In the genomic region with DNA sequence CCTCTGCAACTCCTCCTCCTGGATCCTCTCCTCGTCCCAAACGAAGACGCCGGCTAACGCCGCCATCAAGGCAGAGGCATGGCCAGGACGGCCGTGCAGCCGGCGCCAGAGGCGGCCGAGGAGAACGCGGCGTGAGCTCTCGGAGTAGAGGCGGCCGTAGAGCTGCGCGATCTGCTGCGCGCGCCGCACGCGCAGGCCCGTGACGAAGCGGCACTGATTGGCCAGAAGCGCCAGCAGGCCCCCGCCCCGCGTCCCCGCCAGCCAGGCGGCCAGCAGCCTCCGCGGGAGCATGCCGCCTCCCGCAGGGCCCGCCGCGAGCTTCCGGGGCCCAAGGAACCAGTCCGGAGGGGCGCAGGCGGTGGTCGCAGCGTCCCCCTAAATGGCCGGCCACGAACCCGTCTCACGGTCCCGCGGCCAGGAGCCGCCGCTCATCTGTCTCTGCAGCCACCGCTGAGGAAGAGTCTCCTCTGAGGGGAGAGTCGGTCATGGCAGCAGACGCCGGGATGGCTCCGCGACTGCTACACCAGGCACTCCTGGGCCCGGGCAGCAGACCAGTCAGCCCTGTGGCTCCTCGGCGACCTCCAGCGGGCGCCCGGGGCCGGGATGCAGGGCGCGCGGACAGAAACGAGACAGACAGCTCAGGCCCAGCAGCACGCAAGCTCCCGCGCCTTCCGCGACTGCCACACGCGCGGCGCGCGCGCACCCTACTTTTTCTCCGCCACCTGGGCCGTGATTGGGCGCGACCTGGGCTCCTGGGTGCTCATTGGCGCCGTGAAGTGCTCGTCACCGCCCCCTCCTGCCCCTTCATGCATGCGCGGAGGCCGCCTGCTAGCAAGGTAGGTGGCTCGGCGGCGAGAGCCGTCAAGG, we compare ENCODE assay signal across 1 cellular context.
A peak's percentile ranks its signal among the peaks of the same experiment; 100 is the strongest.
TF ChIP-seq lines count a peak whose summit lies in the region.

A gene with protein sequence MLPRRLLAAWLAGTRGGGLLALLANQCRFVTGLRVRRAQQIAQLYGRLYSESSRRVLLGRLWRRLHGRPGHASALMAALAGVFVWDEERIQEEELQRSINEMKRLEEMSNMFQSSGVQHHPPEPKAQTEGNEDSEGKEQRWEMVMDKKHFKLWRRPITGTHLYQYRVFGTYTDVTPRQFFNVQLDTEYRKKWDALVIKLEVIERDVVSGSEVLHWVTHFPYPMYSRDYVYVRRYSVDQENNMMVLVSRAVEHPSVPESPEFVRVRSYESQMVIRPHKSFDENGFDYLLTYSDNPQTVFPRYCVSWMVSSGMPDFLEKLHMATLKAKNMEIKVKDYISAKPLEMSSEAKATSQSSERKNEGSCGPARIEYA (minus strand): TSS at position 684 of the 867 bp plus-strand sequence. CDS start 393 bp downstream, at position 291.

TF ChIP-seq in HepG2, 621 proteins besides CTCF, POLR2A, EP300 and RAD21 (continued from another document and continues in another):
- TF ChIP-seq, protein P1, sequence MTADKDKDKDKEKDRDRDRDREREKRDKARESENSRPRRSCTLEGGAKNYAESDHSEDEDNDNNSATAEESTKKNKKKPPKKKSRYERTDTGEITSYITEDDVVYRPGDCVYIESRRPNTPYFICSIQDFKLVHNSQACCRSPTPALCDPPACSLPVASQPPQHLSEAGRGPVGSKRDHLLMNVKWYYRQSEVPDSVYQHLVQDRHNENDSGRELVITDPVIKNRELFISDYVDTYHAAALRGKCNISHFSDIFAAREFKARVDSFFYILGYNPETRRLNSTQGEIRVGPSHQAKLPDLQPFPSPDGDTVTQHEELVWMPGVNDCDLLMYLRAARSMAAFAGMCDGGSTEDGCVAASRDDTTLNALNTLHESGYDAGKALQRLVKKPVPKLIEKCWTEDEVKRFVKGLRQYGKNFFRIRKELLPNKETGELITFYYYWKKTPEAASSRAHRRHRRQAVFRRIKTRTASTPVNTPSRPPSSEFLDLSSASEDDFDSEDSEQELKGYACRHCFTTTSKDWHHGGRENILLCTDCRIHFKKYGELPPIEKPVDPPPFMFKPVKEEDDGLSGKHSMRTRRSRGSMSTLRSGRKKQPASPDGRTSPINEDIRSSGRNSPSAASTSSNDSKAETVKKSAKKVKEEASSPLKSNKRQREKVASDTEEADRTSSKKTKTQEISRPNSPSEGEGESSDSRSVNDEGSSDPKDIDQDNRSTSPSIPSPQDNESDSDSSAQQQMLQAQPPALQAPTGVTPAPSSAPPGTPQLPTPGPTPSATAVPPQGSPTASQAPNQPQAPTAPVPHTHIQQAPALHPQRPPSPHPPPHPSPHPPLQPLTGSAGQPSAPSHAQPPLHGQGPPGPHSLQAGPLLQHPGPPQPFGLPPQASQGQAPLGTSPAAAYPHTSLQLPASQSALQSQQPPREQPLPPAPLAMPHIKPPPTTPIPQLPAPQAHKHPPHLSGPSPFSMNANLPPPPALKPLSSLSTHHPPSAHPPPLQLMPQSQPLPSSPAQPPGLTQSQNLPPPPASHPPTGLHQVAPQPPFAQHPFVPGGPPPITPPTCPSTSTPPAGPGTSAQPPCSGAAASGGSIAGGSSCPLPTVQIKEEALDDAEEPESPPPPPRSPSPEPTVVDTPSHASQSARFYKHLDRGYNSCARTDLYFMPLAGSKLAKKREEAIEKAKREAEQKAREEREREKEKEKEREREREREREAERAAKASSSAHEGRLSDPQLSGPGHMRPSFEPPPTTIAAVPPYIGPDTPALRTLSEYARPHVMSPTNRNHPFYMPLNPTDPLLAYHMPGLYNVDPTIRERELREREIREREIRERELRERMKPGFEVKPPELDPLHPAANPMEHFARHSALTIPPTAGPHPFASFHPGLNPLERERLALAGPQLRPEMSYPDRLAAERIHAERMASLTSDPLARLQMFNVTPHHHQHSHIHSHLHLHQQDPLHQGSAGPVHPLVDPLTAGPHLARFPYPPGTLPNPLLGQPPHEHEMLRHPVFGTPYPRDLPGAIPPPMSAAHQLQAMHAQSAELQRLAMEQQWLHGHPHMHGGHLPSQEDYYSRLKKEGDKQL (CRISPR knock-in tag; IDR thresholded peaks at IDR 0.05; ENCODE audit: low read depth), result no peak
- TF ChIP-seq, protein P2, sequence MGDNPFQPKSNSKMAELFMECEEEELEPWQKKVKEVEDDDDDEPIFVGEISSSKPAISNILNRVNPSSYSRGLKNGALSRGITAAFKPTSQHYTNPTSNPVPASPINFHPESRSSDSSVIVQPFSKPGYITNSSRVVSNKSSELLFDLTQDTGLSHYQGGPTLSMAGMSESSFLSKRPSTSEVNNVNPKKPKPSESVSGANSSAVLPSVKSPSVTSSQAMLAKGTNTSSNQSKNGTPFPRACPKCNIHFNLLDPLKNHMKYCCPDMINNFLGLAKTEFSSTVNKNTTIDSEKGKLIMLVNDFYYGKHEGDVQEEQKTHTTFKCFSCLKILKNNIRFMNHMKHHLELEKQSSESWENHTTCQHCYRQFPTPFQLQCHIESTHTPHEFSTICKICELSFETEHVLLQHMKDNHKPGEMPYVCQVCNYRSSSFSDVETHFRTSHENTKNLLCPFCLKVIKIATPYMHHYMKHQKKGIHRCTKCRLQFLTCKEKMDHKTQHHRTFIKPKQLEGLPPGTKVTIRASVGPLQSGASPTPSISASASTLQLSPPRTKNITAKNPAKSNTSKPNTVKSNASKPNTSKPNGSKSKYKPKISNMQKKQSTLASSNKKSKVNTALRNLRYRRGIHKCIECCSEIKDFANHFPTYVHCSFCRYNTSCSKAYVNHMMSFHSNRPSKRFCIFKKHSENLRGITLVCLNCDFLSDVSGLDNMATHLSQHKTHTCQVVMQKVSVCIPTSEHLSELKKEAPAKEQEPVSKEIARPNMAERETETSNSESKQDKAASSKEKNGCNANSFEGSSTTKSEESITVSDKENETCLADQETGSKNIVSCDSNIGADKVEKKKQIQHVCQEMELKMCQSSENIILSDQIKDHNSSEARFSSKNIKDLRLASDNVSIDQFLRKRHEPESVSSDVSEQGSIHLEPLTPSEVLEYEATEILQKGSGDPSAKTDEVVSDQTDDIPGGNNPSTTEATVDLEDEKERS (CRISPR knock-in tag; IDR thresholded peaks at IDR 0.05), result peak; percentile 56; the same call in 1 of the 2 replicates
- TF ChIP-seq MIXL1 (CRISPR knock-in tag; IDR thresholded peaks at IDR 0.05) (peak; percentile 30; the same call in 1 of the 2 replicates), TBP (CRISPR knock-in tag; IDR thresholded peaks at IDR 0.05) (no peak), MIER2 (CRISPR knock-in tag; IDR thresholded peaks at IDR 0.05) (peak; percentile 34; the same call in 1 of the 2 replicates), ZNF251 (CRISPR knock-in tag; IDR thresholded peaks at IDR 0.05) (no peak), CHCHD3 (CRISPR knock-in tag; IDR thresholded peaks at IDR 0.05) (no peak; the same call in 1 of the 2 replicates), IRX3 (CRISPR knock-in tag; IDR thresholded peaks at IDR 0.05; ENCODE audit: borderline replicate concordance, low read depth) (peak; percentile 84; the same call in 1 of the 2 replicates), TCF7 (IDR thresholded peaks at IDR 0.05; ENCODE audit: low read depth) (no peak), NCOA5 (CRISPR knock-in tag; IDR thresholded peaks at IDR 0.05) (no peak), RFXAP (CRISPR knock-in tag; IDR thresholded peaks at IDR 0.05; ENCODE audit: borderline replicate concordance) (peak; percentile 30; the same call in 1 of the 2 replicates), GABPB1 (CRISPR knock-in tag; IDR thresholded peaks at IDR 0.05) (peak; percentile 89), NFKB2 (CRISPR knock-in tag; IDR thresholded peaks at IDR 0.05; ENCODE audit: borderline replicate concordance) (peak; percentile 70; the same call in 1 of the 2 replicates), ZNF547 (CRISPR knock-in tag; IDR thresholded peaks at IDR 0.05) (peak; percentile 98), ZNF816 (CRISPR knock-in tag; IDR thresholded peaks at IDR 0.05; ENCODE audit: borderline replicate concordance) (peak; percentile 86), LCORL (IDR thresholded peaks at IDR 0.05) (no peak), LCORL (CRISPR knock-in tag; IDR thresholded peaks at IDR 0.05) (peak; percentile 87), ZNF772 (CRISPR knock-in tag; IDR thresholded peaks at IDR 0.05) (peak; percentile 71), ZNF629 (CRISPR knock-in tag; conservative IDR thresholded peaks at IDR 0.05) (peak; percentile 21; the same call in 1 of the 2 replicates), TAF15 (IDR thresholded peaks at IDR 0.05; ENCODE audit: low read depth, low read length, poor library complexity, severe bottlenecking) (peak; percentile 91), TCF12 (IDR thresholded peaks at IDR 0.05) (no peak), TCF12 (CRISPR knock-in tag; IDR thresholded peaks at IDR 0.05) (peak; percentile 90)
- TF ChIP-seq, protein P3, sequence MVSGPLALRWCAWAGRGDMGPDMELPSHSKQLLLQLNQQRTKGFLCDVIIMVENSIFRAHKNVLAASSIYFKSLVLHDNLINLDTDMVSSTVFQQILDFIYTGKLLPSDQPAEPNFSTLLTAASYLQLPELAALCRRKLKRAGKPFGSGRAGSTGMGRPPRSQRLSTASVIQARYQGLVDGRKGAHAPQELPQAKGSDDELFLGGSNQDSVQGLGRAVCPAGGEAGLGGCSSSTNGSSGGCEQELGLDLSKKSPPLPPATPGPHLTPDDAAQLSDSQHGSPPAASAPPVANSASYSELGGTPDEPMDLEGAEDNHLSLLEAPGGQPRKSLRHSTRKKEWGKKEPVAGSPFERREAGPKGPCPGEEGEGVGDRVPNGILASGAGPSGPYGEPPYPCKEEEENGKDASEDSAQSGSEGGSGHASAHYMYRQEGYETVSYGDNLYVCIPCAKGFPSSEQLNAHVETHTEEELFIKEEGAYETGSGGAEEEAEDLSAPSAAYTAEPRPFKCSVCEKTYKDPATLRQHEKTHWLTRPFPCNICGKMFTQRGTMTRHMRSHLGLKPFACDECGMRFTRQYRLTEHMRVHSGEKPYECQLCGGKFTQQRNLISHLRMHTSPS (CRISPR knock-in tag; IDR thresholded peaks at IDR 0.05; ENCODE audit: low read depth), result no peak
- TF ChIP-seq, protein P4, sequence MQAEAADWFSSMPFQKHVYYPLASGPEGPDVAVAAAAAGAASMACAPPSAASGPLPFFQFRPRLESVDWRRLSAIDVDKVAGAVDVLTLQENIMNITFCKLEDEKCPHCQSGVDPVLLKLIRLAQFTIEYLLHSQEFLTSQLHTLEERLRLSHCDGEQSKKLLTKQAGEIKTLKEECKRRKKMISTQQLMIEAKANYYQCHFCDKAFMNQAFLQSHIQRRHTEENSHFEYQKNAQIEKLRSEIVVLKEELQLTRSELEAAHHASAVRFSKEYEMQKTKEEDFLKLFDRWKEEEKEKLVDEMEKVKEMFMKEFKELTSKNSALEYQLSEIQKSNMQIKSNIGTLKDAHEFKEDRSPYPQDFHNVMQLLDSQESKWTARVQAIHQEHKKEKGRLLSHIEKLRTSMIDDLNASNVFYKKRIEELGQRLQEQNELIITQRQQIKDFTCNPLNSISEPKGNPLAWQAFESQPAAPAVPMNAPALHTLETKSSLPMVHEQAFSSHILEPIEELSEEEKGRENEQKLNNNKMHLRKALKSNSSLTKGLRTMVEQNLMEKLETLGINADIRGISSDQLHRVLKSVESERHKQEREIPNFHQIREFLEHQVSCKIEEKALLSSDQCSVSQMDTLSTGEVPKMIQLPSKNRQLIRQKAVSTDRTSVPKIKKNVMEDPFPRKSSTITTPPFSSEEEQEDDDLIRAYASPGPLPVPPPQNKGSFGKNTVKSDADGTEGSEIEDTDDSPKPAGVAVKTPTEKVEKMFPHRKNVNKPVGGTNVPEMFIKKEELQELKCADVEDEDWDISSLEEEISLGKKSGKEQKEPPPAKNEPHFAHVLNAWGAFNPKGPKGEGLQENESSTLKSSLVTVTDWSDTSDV (CRISPR knock-in tag; IDR thresholded peaks at IDR 0.05), result peak; percentile 63; the same call in 1 of the 2 replicates
- TF ChIP-seq, protein P5, sequence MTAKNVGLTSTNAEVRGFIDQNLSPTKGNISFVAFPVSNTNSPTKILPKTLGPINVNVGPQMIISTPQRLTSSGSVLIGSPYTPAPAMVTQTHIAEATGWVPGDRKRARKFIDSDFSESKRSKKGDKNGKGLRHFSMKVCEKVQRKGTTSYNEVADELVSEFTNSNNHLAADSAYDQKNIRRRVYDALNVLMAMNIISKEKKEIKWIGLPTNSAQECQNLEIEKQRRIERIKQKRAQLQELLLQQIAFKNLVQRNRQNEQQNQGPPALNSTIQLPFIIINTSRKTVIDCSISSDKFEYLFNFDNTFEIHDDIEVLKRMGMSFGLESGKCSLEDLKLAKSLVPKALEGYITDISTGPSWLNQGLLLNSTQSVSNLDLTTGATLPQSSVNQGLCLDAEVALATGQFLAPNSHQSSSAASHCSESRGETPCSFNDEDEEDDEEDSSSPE (CRISPR knock-in tag; IDR thresholded peaks at IDR 0.05), result peak; percentile 92
- TF ChIP-seq, protein P6, sequence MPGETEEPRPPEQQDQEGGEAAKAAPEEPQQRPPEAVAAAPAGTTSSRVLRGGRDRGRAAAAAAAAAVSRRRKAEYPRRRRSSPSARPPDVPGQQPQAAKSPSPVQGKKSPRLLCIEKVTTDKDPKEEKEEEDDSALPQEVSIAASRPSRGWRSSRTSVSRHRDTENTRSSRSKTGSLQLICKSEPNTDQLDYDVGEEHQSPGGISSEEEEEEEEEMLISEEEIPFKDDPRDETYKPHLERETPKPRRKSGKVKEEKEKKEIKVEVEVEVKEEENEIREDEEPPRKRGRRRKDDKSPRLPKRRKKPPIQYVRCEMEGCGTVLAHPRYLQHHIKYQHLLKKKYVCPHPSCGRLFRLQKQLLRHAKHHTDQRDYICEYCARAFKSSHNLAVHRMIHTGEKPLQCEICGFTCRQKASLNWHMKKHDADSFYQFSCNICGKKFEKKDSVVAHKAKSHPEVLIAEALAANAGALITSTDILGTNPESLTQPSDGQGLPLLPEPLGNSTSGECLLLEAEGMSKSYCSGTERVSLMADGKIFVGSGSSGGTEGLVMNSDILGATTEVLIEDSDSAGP (CRISPR knock-in tag; IDR thresholded peaks at IDR 0.05; ENCODE audit: borderline replicate concordance), result peak; percentile 93; the same call in 1 of the 2 replicates
- TF ChIP-seq, protein P7, sequence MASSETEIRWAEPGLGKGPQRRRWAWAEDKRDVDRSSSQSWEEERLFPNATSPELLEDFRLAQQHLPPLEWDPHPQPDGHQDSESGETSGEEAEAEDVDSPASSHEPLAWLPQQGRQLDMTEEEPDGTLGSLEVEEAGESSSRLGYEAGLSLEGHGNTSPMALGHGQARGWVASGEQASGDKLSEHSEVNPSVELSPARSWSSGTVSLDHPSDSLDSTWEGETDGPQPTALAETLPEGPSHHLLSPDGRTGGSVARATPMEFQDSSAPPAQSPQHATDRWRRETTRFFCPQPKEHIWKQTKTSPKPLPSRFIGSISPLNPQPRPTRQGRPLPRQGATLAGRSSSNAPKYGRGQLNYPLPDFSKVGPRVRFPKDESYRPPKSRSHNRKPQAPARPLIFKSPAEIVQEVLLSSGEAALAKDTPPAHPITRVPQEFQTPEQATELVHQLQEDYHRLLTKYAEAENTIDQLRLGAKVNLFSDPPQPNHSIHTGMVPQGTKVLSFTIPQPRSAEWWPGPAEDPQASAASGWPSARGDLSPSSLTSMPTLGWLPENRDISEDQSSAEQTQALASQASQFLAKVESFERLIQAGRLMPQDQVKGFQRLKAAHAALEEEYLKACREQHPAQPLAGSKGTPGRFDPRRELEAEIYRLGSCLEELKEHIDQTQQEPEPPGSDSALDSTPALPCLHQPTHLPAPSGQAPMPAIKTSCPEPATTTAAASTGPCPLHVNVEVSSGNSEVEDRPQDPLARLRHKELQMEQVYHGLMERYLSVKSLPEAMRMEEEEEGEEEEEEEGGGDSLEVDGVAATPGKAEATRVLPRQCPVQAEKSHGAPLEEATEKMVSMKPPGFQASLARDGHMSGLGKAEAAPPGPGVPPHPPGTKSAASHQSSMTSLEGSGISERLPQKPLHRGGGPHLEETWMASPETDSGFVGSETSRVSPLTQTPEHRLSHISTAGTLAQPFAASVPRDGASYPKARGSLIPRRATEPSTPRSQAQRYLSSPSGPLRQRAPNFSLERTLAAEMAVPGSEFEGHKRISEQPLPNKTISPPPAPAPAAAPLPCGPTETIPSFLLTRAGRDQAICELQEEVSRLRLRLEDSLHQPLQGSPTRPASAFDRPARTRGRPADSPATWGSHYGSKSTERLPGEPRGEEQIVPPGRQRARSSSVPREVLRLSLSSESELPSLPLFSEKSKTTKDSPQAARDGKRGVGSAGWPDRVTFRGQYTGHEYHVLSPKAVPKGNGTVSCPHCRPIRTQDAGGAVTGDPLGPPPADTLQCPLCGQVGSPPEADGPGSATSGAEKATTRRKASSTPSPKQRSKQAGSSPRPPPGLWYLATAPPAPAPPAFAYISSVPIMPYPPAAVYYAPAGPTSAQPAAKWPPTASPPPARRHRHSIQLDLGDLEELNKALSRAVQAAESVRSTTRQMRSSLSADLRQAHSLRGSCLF (CRISPR knock-in tag; IDR thresholded peaks at IDR 0.05; ENCODE audit: borderline replicate concordance), result no peak
